1 cellular context compared by ENCODE assay signal in the genomic region with DNA sequence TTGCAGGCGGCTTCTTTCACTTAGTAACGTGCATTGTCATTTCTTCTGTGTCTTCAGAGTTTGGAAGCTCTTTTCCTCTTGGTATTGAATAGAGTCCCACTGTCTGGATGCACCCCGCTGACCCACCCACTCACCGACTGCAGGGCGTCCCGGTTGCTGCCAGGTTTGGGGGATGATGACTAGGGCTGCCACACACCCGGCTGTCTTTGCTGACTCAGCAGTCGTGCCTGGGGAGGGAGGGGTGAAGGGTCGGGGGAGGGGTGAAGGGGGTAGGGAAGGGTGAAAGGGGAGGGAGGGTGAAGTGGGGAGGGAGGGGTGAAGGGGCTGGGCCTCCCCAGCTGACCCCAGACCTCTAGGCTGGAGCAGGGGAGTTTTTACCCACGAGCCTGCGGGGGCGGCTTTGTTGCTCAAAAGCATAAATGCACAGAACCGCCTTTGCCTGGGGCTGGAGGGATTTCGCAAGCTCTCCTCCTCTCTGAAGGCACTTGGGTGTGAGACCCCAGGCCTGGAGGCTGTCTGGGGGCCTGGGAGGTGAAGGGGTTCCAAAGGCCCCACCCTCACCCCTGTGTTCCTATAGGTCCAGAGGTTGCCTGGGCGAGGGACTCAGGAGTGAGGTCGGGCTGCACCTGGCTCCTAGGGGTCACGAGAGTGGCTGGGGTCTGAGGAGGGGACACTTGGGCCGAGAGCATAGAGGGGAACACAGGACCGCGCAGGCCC.
TF ChIP-seq lines count a peak whose summit lies in the region.

No MANE protein-coding gene starts in this region.

TF ChIP-seq in HepG2, 621 proteins besides CTCF, POLR2A, EP300 and RAD21:
- TF ChIP-seq ZNF790 (CRISPR knock-in tag; IDR thresholded peaks at IDR 0.05; ENCODE audit: borderline replicate concordance), result no peak
- TF ChIP-seq MAZ (IDR thresholded peaks at IDR 0.05; ENCODE audit: borderline replicate concordance, low read depth, low read length), result no peak
- TF ChIP-seq MAZ (CRISPR knock-in tag; IDR thresholded peaks at IDR 0.05; ENCODE audit: low read depth), result 0 out of 2 replicates have a peak, but pooled peaks have one; percentile 16
- TF ChIP-seq, protein P1, sequence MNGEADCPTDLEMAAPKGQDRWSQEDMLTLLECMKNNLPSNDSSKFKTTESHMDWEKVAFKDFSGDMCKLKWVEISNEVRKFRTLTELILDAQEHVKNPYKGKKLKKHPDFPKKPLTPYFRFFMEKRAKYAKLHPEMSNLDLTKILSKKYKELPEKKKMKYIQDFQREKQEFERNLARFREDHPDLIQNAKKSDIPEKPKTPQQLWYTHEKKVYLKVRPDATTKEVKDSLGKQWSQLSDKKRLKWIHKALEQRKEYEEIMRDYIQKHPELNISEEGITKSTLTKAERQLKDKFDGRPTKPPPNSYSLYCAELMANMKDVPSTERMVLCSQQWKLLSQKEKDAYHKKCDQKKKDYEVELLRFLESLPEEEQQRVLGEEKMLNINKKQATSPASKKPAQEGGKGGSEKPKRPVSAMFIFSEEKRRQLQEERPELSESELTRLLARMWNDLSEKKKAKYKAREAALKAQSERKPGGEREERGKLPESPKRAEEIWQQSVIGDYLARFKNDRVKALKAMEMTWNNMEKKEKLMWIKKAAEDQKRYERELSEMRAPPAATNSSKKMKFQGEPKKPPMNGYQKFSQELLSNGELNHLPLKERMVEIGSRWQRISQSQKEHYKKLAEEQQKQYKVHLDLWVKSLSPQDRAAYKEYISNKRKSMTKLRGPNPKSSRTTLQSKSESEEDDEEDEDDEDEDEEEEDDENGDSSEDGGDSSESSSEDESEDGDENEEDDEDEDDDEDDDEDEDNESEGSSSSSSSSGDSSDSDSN (CRISPR knock-in tag; IDR thresholded peaks at IDR 0.05), result no peak
- peak; percentile 67; the same call in 1 of the 2 replicates for TF ChIP-seq CEBPB (IDR thresholded peaks at IDR 0.05; ENCODE audit: borderline replicate concordance, low read depth, low read length)
- TF ChIP-seq, protein P2, sequence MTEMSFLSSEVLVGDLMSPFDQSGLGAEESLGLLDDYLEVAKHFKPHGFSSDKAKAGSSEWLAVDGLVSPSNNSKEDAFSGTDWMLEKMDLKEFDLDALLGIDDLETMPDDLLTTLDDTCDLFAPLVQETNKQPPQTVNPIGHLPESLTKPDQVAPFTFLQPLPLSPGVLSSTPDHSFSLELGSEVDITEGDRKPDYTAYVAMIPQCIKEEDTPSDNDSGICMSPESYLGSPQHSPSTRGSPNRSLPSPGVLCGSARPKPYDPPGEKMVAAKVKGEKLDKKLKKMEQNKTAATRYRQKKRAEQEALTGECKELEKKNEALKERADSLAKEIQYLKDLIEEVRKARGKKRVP (CRISPR knock-in tag; IDR thresholded peaks at IDR 0.05), result no peak
- TF ChIP-seq, protein P3, sequence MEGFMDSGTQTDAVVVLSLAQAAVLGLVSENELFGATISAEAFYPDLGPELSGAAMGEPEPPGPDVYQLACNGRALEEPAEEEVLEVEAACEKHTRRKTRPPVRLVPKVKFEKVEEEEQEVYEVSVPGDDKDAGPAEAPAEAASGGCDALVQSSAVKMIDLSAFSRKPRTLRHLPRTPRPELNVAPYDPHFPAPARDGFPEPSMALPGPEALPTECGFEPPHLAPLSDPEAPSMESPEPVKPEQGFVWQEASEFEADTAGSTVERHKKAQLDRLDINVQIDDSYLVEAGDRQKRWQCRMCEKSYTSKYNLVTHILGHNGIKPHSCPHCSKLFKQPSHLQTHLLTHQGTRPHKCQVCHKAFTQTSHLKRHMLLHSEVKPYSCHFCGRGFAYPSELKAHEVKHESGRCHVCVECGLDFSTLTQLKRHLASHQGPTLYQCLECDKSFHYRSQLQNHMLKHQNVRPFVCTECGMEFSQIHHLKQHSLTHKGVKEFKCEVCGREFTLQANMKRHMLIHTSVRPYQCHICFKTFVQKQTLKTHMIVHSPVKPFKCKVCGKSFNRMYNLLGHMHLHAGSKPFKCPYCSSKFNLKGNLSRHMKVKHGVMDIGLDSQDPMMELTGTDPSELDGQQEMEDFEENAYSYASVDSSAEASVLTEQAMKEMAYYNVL (CRISPR knock-in tag; IDR thresholded peaks at IDR 0.05; ENCODE audit: borderline replicate concordance), result no peak
- TF ChIP-seq ZFP41 (CRISPR knock-in tag; IDR thresholded peaks at IDR 0.05; ENCODE audit: borderline replicate concordance), result no peak
- TF ChIP-seq PHF20 (CRISPR knock-in tag; IDR thresholded peaks at IDR 0.05), result 0 out of 2 replicates have a peak, but pooled peaks have one; percentile 24
- peak; percentile 95; the same call in 1 of the 2 replicates for TF ChIP-seq PCBP1 (IDR thresholded peaks at IDR 0.05; ENCODE audit: borderline replicate concordance, low read depth, low read length)
- peak; percentile 29 for TF ChIP-seq CEBPG (CRISPR knock-in tag; IDR thresholded peaks at IDR 0.05)
- TF ChIP-seq HNRNPK (IDR thresholded peaks at IDR 0.05; ENCODE audit: low read depth, low read length, poor library complexity, severe bottlenecking), result peak; percentile 70
- peak; percentile 60; the same call in 1 of the 2 replicates for TF ChIP-seq BCL6 (CRISPR knock-in tag; IDR thresholded peaks at IDR 0.05)
- TF ChIP-seq, protein P4, sequence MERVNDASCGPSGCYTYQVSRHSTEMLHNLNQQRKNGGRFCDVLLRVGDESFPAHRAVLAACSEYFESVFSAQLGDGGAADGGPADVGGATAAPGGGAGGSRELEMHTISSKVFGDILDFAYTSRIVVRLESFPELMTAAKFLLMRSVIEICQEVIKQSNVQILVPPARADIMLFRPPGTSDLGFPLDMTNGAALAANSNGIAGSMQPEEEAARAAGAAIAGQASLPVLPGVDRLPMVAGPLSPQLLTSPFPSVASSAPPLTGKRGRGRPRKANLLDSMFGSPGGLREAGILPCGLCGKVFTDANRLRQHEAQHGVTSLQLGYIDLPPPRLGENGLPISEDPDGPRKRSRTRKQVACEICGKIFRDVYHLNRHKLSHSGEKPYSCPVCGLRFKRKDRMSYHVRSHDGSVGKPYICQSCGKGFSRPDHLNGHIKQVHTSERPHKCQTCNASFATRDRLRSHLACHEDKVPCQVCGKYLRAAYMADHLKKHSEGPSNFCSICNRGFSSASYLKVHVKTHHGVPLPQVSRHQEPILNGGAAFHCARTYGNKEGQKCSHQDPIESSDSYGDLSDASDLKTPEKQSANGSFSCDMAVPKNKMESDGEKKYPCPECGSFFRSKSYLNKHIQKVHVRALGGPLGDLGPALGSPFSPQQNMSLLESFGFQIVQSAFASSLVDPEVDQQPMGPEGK (CRISPR knock-in tag; IDR thresholded peaks at IDR 0.05), result peak; percentile 69
- TF ChIP-seq MAFF (IDR thresholded peaks at IDR 0.05; ENCODE audit: low read depth, low read length), result peak; percentile 95
- TF ChIP-seq ZSCAN25 (CRISPR knock-in tag; IDR thresholded peaks at IDR 0.05), result peak; percentile 43; the same call in 1 of the 2 replicates
- TF ChIP-seq, protein P5, sequence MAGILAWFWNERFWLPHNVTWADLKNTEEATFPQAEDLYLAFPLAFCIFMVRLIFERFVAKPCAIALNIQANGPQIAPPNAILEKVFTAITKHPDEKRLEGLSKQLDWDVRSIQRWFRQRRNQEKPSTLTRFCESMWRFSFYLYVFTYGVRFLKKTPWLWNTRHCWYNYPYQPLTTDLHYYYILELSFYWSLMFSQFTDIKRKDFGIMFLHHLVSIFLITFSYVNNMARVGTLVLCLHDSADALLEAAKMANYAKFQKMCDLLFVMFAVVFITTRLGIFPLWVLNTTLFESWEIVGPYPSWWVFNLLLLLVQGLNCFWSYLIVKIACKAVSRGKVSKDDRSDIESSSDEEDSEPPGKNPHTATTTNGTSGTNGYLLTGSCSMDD (CRISPR knock-in tag; IDR thresholded peaks at IDR 0.05), result no peak
- TF ChIP-seq IRF2 (CRISPR knock-in tag; IDR thresholded peaks at IDR 0.05), result no peak
- TF ChIP-seq ZNF451 (CRISPR knock-in tag; IDR thresholded peaks at IDR 0.05), result 0 out of 2 replicates have a peak, but pooled peaks have one; percentile 27
- TF ChIP-seq RFXANK (CRISPR knock-in tag; IDR thresholded peaks at IDR 0.05), result no peak
- TF ChIP-seq WIZ (CRISPR knock-in tag; IDR thresholded peaks at IDR 0.05), result 0 out of 2 replicates have a peak, but pooled peaks have one; percentile 10
- peak; percentile 94 to 97 for TF ChIP-seq MAFK (conservative IDR thresholded peaks at IDR 0.05 in 1 of 2, IDR thresholded peaks at IDR 0.05 in 1 of 2; ENCODE audit: low read length in 2 of 2)
- no peak for TF ChIP-seq NFYB (CRISPR knock-in tag; IDR thresholded peaks at IDR 0.05)
- no peak for TF ChIP-seq ZNF264 (CRISPR knock-in tag; IDR thresholded peaks at IDR 0.05)
TF ChIP-seq in HepG2: peak in this region for 13.
